8 cellular contexts compared by ENCODE assay signal in genomic region chr11:86802601-86803051, GRCh38. TPM values are rescaled to one million over a fixed set of nuclear protein-coding genes. Genes with fewer than 3 reads are reported as not detected.
DNase-seq lines count a peak whose midpoint lies in the region; ATAC-seq and TF ChIP-seq lines count a peak whose summit lies in the region.

No MANE protein-coding gene starts in this region.

- intact Hi-C loops in prostate gland (cut with DNase I): loop anchor here (5.0 kb wide), 4 partner anchors 60 to 345 kb away; partner anchors contain the start of gene ME3

- H3K4me1 ChIP-seq in HUES64 (ENCODE audit: insufficient read depth, low read length) (peaks cover 59% of the 10 kb centered on the region), prostate gland (replicated peaks) (no peaks in the 10 kb centered on the region)

- H3K4me3 ChIP-seq in HUES64 (ENCODE audit: low read length) (peak overlapping the region; percentile 71; the same call in 1 of the 2 replicates), fibroblast of the aortic adventitia (ENCODE audit: low read depth, low read length) (peak overlapping the region; percentile 92), prostate gland (peak overlapping the region; percentile 78 to 90)

- H3K9me3 ChIP-seq in HUES64 (ENCODE audit: insufficient read depth, low read depth, low read length) (no peaks in the 10 kb centered on the region), prostate gland (no peaks in the 10 kb centered on the region)

- H3K27ac ChIP-seq in HUES64 (ENCODE audit: low read depth, low read length): no peak overlapping the region
- peak overlapping the region; percentile 78 to 83 for H3K27ac ChIP-seq in prostate gland

- H3K36me3 ChIP-seq in HUES64 (ENCODE audit: insufficient read depth, low read length) (no peaks in the 10 kb centered on the region), prostate gland (no peaks in the 10 kb centered on the region)

- 24% methylated on average over 3 of the region's 3 CpGs for WGBS in HUES64
- WGBS in prostate gland: 8% methylated on average over 3 of the region's 3 CpGs

- peak; percentile 6 for DNase-seq in stimulated activated CD4-positive, alpha-beta T cell treated with anti-CD3 and anti-CD28 coated beads, Interleukin-12 subunit alpha, Interleukin-12 subunit beta, amount 100 ng/mL, for 4 hours
- no peak for DNase-seq in stimulated activated CD4-positive, alpha-beta T cell treated with anti-CD3 and anti-CD28 coated beads, Interleukin-4, amount 100 ng/mL, for 1 hour
- DNase-seq in SW 1271 (lab: John Stamatoyannopoulos, UW) (peak; percentile 65 to 85), fibroblast of the aortic adventitia (ENCODE audit: low read depth) (peak; percentile 69), prostate gland (ENCODE audit: low spot score) (peak; percentile 28), hepatic stellate cell (ENCODE audit: low spot score) (no peak)

- ATAC-seq in GM18873 (IDR thresholded peaks at IDR 0.05; ENCODE audit: low FRiP score, unreplicated experiment): no peak

- H3K9ac ChIP-seq in HUES64 (ENCODE audit: low read depth, low read length): no peak overlapping the region

- TF ChIP-seq CTCF in fibroblast of the aortic adventitia (IDR thresholded peaks at IDR 0.05; ENCODE audit: insufficient read depth, low read length): peak; percentile 71
- TF ChIP-seq CTCF in prostate gland (IDR thresholded peaks at IDR 0.05): peak; percentile 39 to 69 (median 50)

- peaks cover 35% of the 10 kb centered on the region for H3K27me3 ChIP-seq in HUES64 (ENCODE audit: insufficient read depth, low read length)
- H3K27me3 ChIP-seq in prostate gland (replicated peaks; ENCODE audit: insufficient read depth): no peaks in the 10 kb centered on the region

- no peak for TF ChIP-seq POLR2A in prostate gland (IDR thresholded peaks at IDR 0.05)

RNA-seq across cellular contexts. Expression of gene PRSS23, which starts 2.3 kb away (rescaled TPM):
- 11.9 TPM for polyA plus RNA-seq in HUES64 (2013, experiment 1 of 2)
- polyA plus RNA-seq in HUES64 (2013, experiment 2 of 2): 11.9 TPM
- total RNA-seq in fibroblast of the aortic adventitia (ENCODE audit: low replicate concordance): 132 and 410 TPM in 2 replicates
- total RNA-seq in prostate gland: 100 to 1,000 TPM in 1 of 2 donors, 10 to 100 TPM in 1; 43.2 to 167 TPM

Comparison
In these comparisons a context has a peak if more than half of its experiments do, and no peak if none do; other contexts are left out.
1. DNase-seq: peak in stimulated activated CD4-positive, alpha-beta T cell treated with anti-CD3 and anti-CD28 coated beads, Interleukin-12 subunit alpha, Interleukin-12 subunit beta, amount 100 ng/mL, for 4 hours (single experiment), SW 1271 (2 of 2), fibroblast of the aortic adventitia (single experiment) and prostate gland (single experiment); none in stimulated activated CD4-positive, alpha-beta T cell treated with anti-CD3 and anti-CD28 coated beads, Interleukin-4, amount 100 ng/mL, for 1 hour (single experiment) and hepatic stellate cell (single experiment).
2. Peak in every context shown above with its lines, with median percentiles within 50 percentile points of each other: H3K4me3 ChIP-seq.